Comparison of ENCODE assay signal across 10 cellular contexts in the genomic region with DNA sequence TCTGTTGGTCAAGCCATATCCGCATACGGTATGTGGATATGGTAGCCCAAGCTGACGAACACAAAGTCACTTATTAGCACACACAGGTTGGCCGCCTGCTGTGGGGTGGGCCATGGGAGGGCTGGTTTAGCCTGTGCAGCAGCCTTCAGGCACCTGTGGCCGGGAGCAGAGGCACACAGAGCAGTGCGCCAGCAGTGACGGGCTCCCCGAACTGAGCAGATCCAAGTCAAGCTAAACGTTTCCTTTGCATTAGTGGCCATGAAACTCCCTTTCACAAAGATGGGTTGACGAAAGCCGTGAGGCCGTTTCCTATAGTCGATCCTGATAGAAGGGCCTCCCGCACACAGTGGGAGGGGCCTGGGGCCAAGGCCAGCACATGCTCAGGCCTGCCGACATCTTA.
"Had no signal": no experiment of that assay in that cellular context is flagged by ENCODE, and none has a peak within 500 bp of the region (broad histone marks: within the 10 kb centered on the region; RNA-seq: fewer than 3 reads in every experiment).

No MANE protein-coding gene starts in this region.

- FAIRE-seq: H54 had no signal

- H3K9me3 ChIP-seq: HAP-1 had no signal

- H3K9me3 Mint-ChIP-seq: GM23338, H9, HFFc6 had no signal

- H3K27ac ChIP-seq: GM23248 had no signal

- H3K36me3 ChIP-seq: HAP-1 had no signal

- ATAC-seq: GM23338, HCT116 had no signal

- H3K4me3 Mint-ChIP-seq: GM23338, H9, HFFc6 had no signal

- H3K4me1 ChIP-seq: HAP-1 had no signal

- H3K27ac Mint-ChIP-seq: GM23338, HFFc6 had no signal

- H3K4me3 ChIP-seq: GM23248, GM23338, HAP-1 had no signal

- H3K9ac ChIP-seq: GM23248 had no signal

- H3K4me2 ChIP-seq: GM23338 had no signal

- DNase-seq: GM23248, GOT3, H7, H9, HCEC 1CT, HFFc6 had no signal

- H3K4me1 Mint-ChIP-seq: GM23338, H9 had no signal

- H2AFZ ChIP-seq: GM23248, GM23338 had no signal
